10 cellular contexts compared by ENCODE assay signal in the genomic region with DNA sequence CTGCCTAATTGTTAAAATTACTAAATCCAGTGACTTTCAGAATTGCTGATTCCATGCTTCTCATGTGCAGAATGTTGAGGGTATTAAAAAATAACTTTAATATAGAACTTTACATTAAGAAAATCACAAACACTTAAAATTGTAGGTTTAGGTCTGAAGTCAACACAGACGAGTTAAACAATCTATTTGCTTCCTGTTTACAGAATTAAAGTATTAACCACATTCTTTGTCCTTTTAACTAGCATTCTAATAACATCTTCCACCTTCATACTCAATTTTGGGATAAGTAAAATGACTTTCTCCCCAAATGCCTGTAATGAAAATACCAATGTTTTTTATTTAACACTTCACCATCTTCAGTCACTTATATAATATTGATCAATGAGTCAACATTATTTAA. TPM values are rescaled to one million over a fixed set of nuclear protein-coding genes. Genes with fewer than 3 reads are reported as not detected.
DNase-seq lines count a peak whose midpoint lies in the region; ATAC-seq, FAIRE-seq and TF ChIP-seq lines count a peak whose summit lies in the region.
"Had no signal": no experiment of that assay in that cellular context is flagged by ENCODE, and none has a peak within 500 bp of the region (broad histone marks: within the 10 kb centered on the region; RNA-seq: fewer than 3 reads in every experiment).

No MANE protein-coding gene starts in this region.

- peak overlapping the region; percentile 93 for H3K27ac Mint-ChIP-seq in progenitor cell of endocrine pancreas
- H3K27ac Mint-ChIP-seq: activated T-helper 2 cell treated with anti-CD3 and anti-CD28 coated beads, Interferon-gamma antibody, Interleukin-2, Interleukin-4, amounts not matched to agents 10 μg/mL and 5 μg/mL and 100 μg/mL, durations not matched to agents 14 hours and 24 hours and 36 hours had no signal

- H3K9me3 Mint-ChIP-seq in progenitor cell of endocrine pancreas (ENCODE audit: low read depth) = no peaks in the 10 kb centered on the region
- H3K9me3 Mint-ChIP-seq: activated T-helper 2 cell treated with anti-CD3 and anti-CD28 coated beads, Interferon-gamma antibody, Interleukin-2, Interleukin-4, amounts not matched to agents 10 μg/mL and 5 μg/mL and 100 μg/mL, durations not matched to agents 14 hours and 24 hours and 36 hours had no signal

- H3K36me3 ChIP-seq in ES-I3 (ENCODE audit: insufficient read depth, low read length) (no peaks in the 10 kb centered on the region), SK-N-MC (ENCODE audit: insufficient read depth, low read length) (no peaks in the 10 kb centered on the region), H7 (replicated peaks; ENCODE audit: control insufficient read depth, insufficient read depth, low read length) (no peaks in the 10 kb centered on the region)

- ATAC-seq in activated CD4-positive, CD25-positive, alpha-beta regulatory T cell treated with anti-CD3 and anti-CD28 coated beads, Interleukin-2, amount 50 U/mL, for 24 hours = no peak

- H3K4me3 ChIP-seq in SK-N-MC (peak overlapping the region; percentile 82), fibroblast of mammary gland (ENCODE audit: control insufficient read depth, low read depth, low read length) (peak overlapping the region; percentile 81), H7 (ENCODE audit: insufficient read depth, low read depth, low read length) (no peak overlapping the region)

- no peak overlapping the region for H3K27ac ChIP-seq in SK-N-MC

- DNase-seq in SK-N-MC (ENCODE audit: low read depth, low spot score) (no peak), fibroblast of mammary gland (ENCODE audit: low read depth) (no peak), progenitor cell of endocrine pancreas (ENCODE audit: low spot score, unreplicated experiment) (no peak), H54 (ENCODE audit: insufficient read length, low spot score) (no peak), H7 (no peak)
- no peak for DNase-seq in activated CD4-positive, alpha-beta T cell treated with anti-CD3 and anti-CD28 coated beads for 48 hours
- DNase-seq: midbrain had no signal

- FAIRE-seq in H54 (lab: Jason Lieb, UNC) = no peak

- H3K9me3 ChIP-seq in ES-I3 (ENCODE audit: control insufficient read depth, insufficient read depth, low read length) = no peaks in the 10 kb centered on the region
- no peaks in the 10 kb centered on the region for H3K9me3 ChIP-seq in SK-N-MC (ENCODE audit: low read depth, low read length)

- H3K4me1 ChIP-seq in ES-I3 (ENCODE audit: insufficient read depth, low read length) = peaks cover 33% of the 10 kb centered on the region

- H3K4me1 Mint-ChIP-seq in progenitor cell of endocrine pancreas (ENCODE audit: low read depth) = peaks cover 72% of the 10 kb centered on the region

- TF ChIP-seq CTCF in fibroblast of mammary gland (conservative IDR thresholded peaks at IDR 0.05; ENCODE audit: control insufficient read depth, insufficient read depth, low read depth, low read length) (no peak), progenitor cell of endocrine pancreas (IDR thresholded peaks at IDR 0.05; ENCODE audit: unreplicated experiment) (no peak)

- no peak for TF ChIP-seq POLR2A in H54 (IDR thresholded peaks at IDR 0.05; ENCODE audit: low read depth, low read length)

- H3K9ac ChIP-seq in ES-I3 (ENCODE audit: low read depth, low read length) (peak overlapping the region; percentile 79; the same call in 1 of the 2 replicates), SK-N-MC (ENCODE audit: insufficient read length) (peak overlapping the region; percentile 81)

- H3K36me3 Mint-ChIP-seq in progenitor cell of endocrine pancreas (ENCODE audit: insufficient read depth) = peaks cover 1% of the 10 kb centered on the region

- no peaks in the 10 kb centered on the region for H3K27me3 ChIP-seq in H7 (ENCODE audit: control insufficient read depth, insufficient read depth, low read length)

- peak overlapping the region; percentile 81 for H3K4me3 Mint-ChIP-seq in progenitor cell of endocrine pancreas (ENCODE audit: low read depth)

- no peaks in the 10 kb centered on the region for H3K27me3 Mint-ChIP-seq in progenitor cell of endocrine pancreas

RNA-seq across cellular contexts. Expression of gene ITGB1, which starts 2.2 kb away (rescaled TPM):
- total RNA-seq in progenitor cell of endocrine pancreas = 382 and 384 TPM in 2 replicates
- total RNA-seq in H7 (2014; rRNA removed; shearing (Covaris generic)) = 269 and 367 TPM in 2 replicates
